In the genomic region with DNA sequence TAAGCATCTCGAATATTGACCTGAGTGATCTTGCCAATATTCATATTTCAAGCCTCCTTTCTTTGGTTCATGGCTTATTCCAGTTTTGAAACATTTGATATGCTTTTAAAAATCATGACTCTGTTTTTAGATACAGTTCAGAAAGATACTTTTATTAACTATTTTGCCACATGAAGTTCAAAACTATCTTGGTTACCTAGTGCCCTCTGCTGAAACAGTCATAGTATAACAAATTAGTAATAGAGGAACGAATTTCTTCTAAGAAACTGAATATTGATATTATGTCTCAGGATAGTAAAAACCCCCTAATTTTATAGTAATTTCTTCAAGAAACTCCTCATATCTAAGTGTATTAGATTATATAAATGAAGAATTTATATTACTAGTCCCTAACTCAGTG, we compare ENCODE assay signal across 8 cellular contexts. TPM values are rescaled to one million over a fixed set of nuclear protein-coding genes. Genes with fewer than 3 reads are reported as not detected.
DNase-seq lines count a peak whose midpoint lies in the region; ATAC-seq and TF ChIP-seq lines count a peak whose summit lies in the region.

No MANE protein-coding gene starts in this region.

- H3K36me3 ChIP-seq in heart left ventricle (no peaks in the 10 kb centered on the region), PC-3 (ENCODE audit: low read depth, low read length) (no peaks in the 10 kb centered on the region)

- H3K36me3 Mint-ChIP-seq in type B pancreatic cell = no peaks in the 10 kb centered on the region

- H3K4me3 Mint-ChIP-seq in type B pancreatic cell = no peak overlapping the region

- H3K27ac Mint-ChIP-seq in type B pancreatic cell = no peak overlapping the region

- H3K9ac ChIP-seq in PC-3 (ENCODE audit: low read length) = no peak overlapping the region

- H3K4me1 Mint-ChIP-seq in type B pancreatic cell (ENCODE audit: unreplicated experiment) = peaks cover 13% of the 10 kb centered on the region

- H2AFZ ChIP-seq in PC-3 (ENCODE audit: low read length) = no peak overlapping the region

- no peaks in the 10 kb centered on the region for H3K27me3 Mint-ChIP-seq in type B pancreatic cell

- no peaks in the 10 kb centered on the region for H3F3A ChIP-seq in PC-3 (ENCODE audit: low read length, unreplicated experiment)

- peak in 11 of 12 donors; percentile 18 to 62 (median 43) for TF ChIP-seq CTCF in heart left ventricle (IDR thresholded peaks at IDR 0.05)
- peak; percentile 62 for TF ChIP-seq CTCF in PC-3 (conservative IDR thresholded peaks at IDR 0.05; ENCODE audit: low read depth, low read length)
- TF ChIP-seq CTCF in fibroblast of pulmonary artery (IDR thresholded peaks at IDR 0.05; ENCODE audit: low read length, missing control alignments) = peak; percentile 44
- TF ChIP-seq CTCF in type B pancreatic cell (conservative IDR thresholded peaks at IDR 0.05) = peak; percentile 55

- no peaks in the 10 kb centered on the region for H3K9me2 ChIP-seq in PC-3 (replicated peaks; ENCODE audit: low read length)

- WGBS in heart left ventricle, 4 donors = 44 to 59% (median 51%) methylated on average over 2 of the region's 2 CpGs

- H3K9me3 ChIP-seq in heart left ventricle = no peaks in the 10 kb centered on the region
- H3K9me3 ChIP-seq in PC-3 (ENCODE audit: low read length) = no peaks in the 10 kb centered on the region

- no peak overlapping the region for H3K4me2 ChIP-seq in PC-3 (ENCODE audit: low read length)

- H4K20me1 ChIP-seq in PC-3 (ENCODE audit: low read length) = no peaks in the 10 kb centered on the region

- no peak overlapping the region for H3K27ac ChIP-seq in heart left ventricle
- no peak overlapping the region for H3K27ac ChIP-seq in PC-3 (ENCODE audit: low read length)

- no peak for TF ChIP-seq POLR2A in heart left ventricle (IDR thresholded peaks at IDR 0.05)

- ATAC-seq in heart left ventricle (no peak), left cardiac atrium (no peak), PC-3 (no peak; the same call in 1 of the 2 replicates), GM18502 (IDR thresholded peaks at IDR 0.05; ENCODE audit: poor library complexity, unreplicated experiment) (no peak)

- H3K27me3 ChIP-seq in heart left ventricle (no peaks in the 10 kb centered on the region), PC-3 (ENCODE audit: low read length) (no peaks in the 10 kb centered on the region)

- CTCF ChIA-PET in PC-3 (lab: Charles Lee) = no interaction called here

- H3K4me3 ChIP-seq in heart left ventricle = no peak overlapping the region
- no peak overlapping the region for H3K4me3 ChIP-seq in PC-3 (ENCODE audit: low read length)
- no peak overlapping the region for H3K4me3 ChIP-seq in fibroblast of pulmonary artery (replicated peaks; ENCODE audit: low read depth, low read length)

- POLR2A ChIA-PET in PC-3 (lab: Charles Lee; ENCODE audit: unreplicated experiment) = no interaction called here

- H3K9me3 Mint-ChIP-seq in type B pancreatic cell = no peaks in the 10 kb centered on the region

- DNase-seq in heart left ventricle (no peak), left cardiac atrium (no peak), PC-3 (peak; percentile 42), fibroblast of pulmonary artery (ENCODE audit: low read depth) (peak; percentile 59), type B pancreatic cell (ENCODE audit: extremely low spot score, unreplicated experiment) (no peak), COLO668 (lab: John Stamatoyannopoulos, UW; ENCODE audit: unreplicated experiment) (no peak), activated T-cell treated with anti-CD3 and anti-CD28 coated beads for 4 hours (no peak)

- no peaks in the 10 kb centered on the region for H3K79me2 ChIP-seq in PC-3 (ENCODE audit: low read length)

- BruUV-seq in PC-3 (replicated peaks; lab: Mats Ljungman, UMichigan) = no TSS peak

- H3K4me1 ChIP-seq in heart left ventricle = peaks cover 0 to 2% (median 0%) of the 10 kb centered on the region in 12 donors
- no peaks in the 10 kb centered on the region for H3K4me1 ChIP-seq in PC-3 (ENCODE audit: insufficient read depth, low read length)

- intact Hi-C loops in heart left ventricle (cut with DNase I) (loop anchor here in 4 of 10 donors (10.0 kb wide), 4 partner anchors 90 to 650 kb away; no protein-coding TSS in a partner anchor), left cardiac atrium (cut with DNase I) (loop anchor here in 1 of 2 donors (10.0 kb wide), 1 partner anchor 50 kb away; a partner anchor contains a TSS), PC-3 (cut with micrococcal nuclease) (loop anchor here (5.0 to 10.0 kb wide), 5 partner anchors 50 to 1330 kb away; a partner anchor contains a TSS)

RNA-seq across cellular contexts. Expression of a gene that starts 52.6 kb away (rescaled TPM):
- total RNA-seq in heart left ventricle (10 to 100 TPM; 14.7 to 32.0 (median 25.5) TPM), left cardiac atrium (10 to 100 TPM; 21.1 to 21.9 TPM), PC-3 (2014; rRNA removed) (7.5 and 10.5 TPM in 2 replicates), type B pancreatic cell (ENCODE audit: low replicate concordance) (35.7 and 39.4 TPM in 2 replicates)
- polyA plus RNA-seq in heart left ventricle = 1 to 10 TPM; 3.8 to 4.6 TPM

Comparison
In these comparisons a context has a peak if more than half of its experiments do, and no peak if none do; other contexts are left out.
1. DNase-seq: peak in PC-3 (single experiment) and fibroblast of pulmonary artery (single experiment); none in heart left ventricle (0 of 5), left cardiac atrium (single experiment), type B pancreatic cell (single experiment), COLO668 (single experiment) and activated T-cell treated with anti-CD3 and anti-CD28 coated beads for 4 hours (single experiment).
2. Peak in every context shown above with its lines, with median percentiles within 50 percentile points of each other: CTCF ChIP-seq.